In the genomic region with DNA sequence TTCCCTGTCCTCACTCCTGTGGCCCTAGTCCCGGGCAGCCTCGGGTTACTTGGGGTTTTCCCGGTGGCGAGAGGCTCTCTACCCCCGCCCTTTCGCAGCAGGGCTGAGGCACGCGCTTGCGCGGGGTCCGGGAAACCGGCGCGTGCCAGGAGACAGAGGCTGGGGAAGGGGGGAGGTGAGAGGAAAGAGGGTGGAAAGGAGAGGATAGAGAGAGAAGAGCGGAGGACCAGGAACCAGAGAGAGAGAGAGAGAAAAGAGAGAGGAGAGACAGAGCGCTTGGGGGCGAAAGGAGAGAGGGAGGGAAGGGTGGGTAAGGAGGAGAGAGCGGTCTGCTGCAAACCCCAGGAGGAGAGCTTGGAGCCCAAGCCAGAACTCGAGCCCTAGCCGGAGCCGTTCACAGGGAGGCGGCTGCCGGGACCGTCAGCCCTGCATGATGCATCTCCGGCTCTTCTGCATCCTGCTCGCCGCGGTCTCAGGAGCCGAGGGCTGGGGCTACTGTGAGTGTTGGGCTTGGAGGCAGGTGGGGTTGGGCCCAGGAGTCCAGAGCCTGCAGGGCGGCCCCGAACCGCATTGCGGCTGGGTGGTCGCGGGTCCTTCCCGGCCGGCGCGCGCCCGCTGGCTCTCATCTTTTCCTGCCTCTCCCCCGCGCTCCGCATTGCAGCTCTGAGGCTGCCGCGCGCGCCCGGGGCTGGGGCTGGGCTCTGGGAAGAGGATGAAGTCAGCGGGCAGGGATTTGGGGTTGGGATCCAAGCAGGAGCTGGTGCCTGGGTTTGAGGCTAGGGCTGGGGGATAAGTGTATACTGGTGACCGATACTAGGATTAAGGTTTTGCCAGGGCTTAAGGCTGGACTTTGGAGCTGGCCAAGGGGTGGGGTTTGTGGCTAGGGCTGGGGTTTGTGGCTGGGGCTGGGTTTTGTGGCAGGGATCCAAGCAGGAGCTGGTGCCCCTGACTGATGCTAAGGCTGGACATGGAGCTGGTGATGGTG, we compare ENCODE assay signal across 8 cellular contexts. TPM values are rescaled to one million over a fixed set of nuclear protein-coding genes. Genes with fewer than 3 reads are reported as not detected.
DNase-seq lines count a peak whose midpoint lies in the region; ATAC-seq and TF ChIP-seq lines count a peak whose summit lies in the region.

Gene CNTNAP1, plus strand, starts transcription at position 132 of the 985 bp plus-strand sequence. Its CDS starts 299 bp downstream, at position 431.

- H2AFZ ChIP-seq in ACC112 (ENCODE audit: low read length, unreplicated experiment) (peak within 1 kb of the TSS; percentile 16), parathyroid adenoma (peak within 1 kb of the TSS; percentile 89)

- peak within 1 kb of the TSS; percentile 61 for H3K4me2 ChIP-seq in parathyroid adenoma (ENCODE audit: low read length)

- peak within 1 kb of the TSS; percentile 45 for H3K27ac ChIP-seq in ACC112 (ENCODE audit: low read depth, low read length)
- H3K27ac ChIP-seq in parathyroid adenoma = peak within 1 kb of the TSS; percentile 21

- H3K27me3 ChIP-seq in ACC112 (ENCODE audit: insufficient read depth, low read length) (no peaks in the 10 kb centered on the region), adipocyte (replicated peaks; ENCODE audit: control insufficient read depth, insufficient read depth, low read length) (no peaks in the 10 kb centered on the region), parathyroid adenoma (ENCODE audit: control insufficient read depth, insufficient read depth, low read length) (no peaks in the 10 kb centered on the region)

- H3K36me3 ChIP-seq in ACC112 (ENCODE audit: insufficient read depth, low read length) = peaks cover 8% of the 10 kb centered on the region
- H3K36me3 ChIP-seq in adipocyte (ENCODE audit: control insufficient read depth, insufficient read depth, low read length, severe bottlenecking) = peaks cover 14% of the 10 kb centered on the region
- H3K36me3 ChIP-seq in parathyroid adenoma (ENCODE audit: control insufficient read depth, insufficient read depth, low read length) = no peaks in the 10 kb centered on the region

- TF ChIP-seq CTCF in GM10266 (IDR thresholded peaks at IDR 0.05; ENCODE audit: control insufficient read depth, insufficient read depth, low read depth, missing control alignments) = no peak
- no peak for TF ChIP-seq CTCF in parathyroid adenoma (IDR thresholded peaks at IDR 0.05)

- H3K9ac ChIP-seq in adipocyte (ENCODE audit: low read length) (peak within 1 kb of the TSS; percentile 83), parathyroid adenoma (no peak within 1 kb of the TSS)

- DNase-seq in GM10266 (ENCODE audit: extremely low spot score) (peak; percentile 82), NCI-H446 treated with DMSO at 0.1 percent for 48 hours (lab: John Stamatoyannopoulos, UW) (peak; percentile 45), adipocyte (ENCODE audit: low read depth) (peak; percentile 92), Right ventricle myocardium superior (peak; percentile 72)

- intact Hi-C loops in Right ventricle myocardium superior (cut with DNase I) = loop anchor here (5.0 kb wide), 1 partner anchor 95 kb away; no protein-coding TSS in a partner anchor

- ATAC-seq in Right ventricle myocardium superior (ENCODE audit: poor library complexity) (no peak), GM18519 (IDR thresholded peaks at IDR 0.05; ENCODE audit: low FRiP score, unreplicated experiment) (no peak), GM21447 (IDR thresholded peaks at IDR 0.05; ENCODE audit: unreplicated experiment) (no peak)

- H3K79me2 ChIP-seq in ACC112 (ENCODE audit: control insufficient read depth, insufficient read depth, low read length, unreplicated experiment) = peaks cover 8% of the 10 kb centered on the region
- H3K79me2 ChIP-seq in parathyroid adenoma = no peaks in the 10 kb centered on the region

- H3K4me3 ChIP-seq in ACC112 (ENCODE audit: low read depth, low read length) (peak within 1 kb of the TSS; percentile 89), adipocyte (ENCODE audit: low read length) (peak within 1 kb of the TSS; percentile 80), parathyroid adenoma (ENCODE audit: low read depth, low read length) (no peak within 1 kb of the TSS)

- H3K4me1 ChIP-seq in ACC112 (ENCODE audit: control insufficient read depth, insufficient read depth, low read length, unreplicated experiment) = peaks cover 31% of the 10 kb centered on the region
- peaks cover 33% of the 10 kb centered on the region for H3K4me1 ChIP-seq in adipocyte (ENCODE audit: control insufficient read depth, insufficient read depth, low read length)
- H3K4me1 ChIP-seq in parathyroid adenoma = peaks cover 12% of the 10 kb centered on the region

- H3K9me3 ChIP-seq in adipocyte (ENCODE audit: control insufficient read depth, low read length) = no peaks in the 10 kb centered on the region
- no peaks in the 10 kb centered on the region for H3K9me3 ChIP-seq in parathyroid adenoma (ENCODE audit: control insufficient read depth, low read length)

RNA-seq across cellular contexts. Expression of gene CNTNAP1, which starts in this region (rescaled TPM):
- 4.2 TPM for total RNA-seq in Right ventricle myocardium superior
